In genomic region chr20:35791097-35791496, GRCh38 we compare ENCODE assay signal across 25 cellular contexts.
"Had no signal": no experiment of that assay in that cellular context is flagged by ENCODE, and none has a peak within 500 bp of the region (broad histone marks: within the 10 kb centered on the region; RNA-seq: fewer than 3 reads in every experiment).

No MANE protein-coding gene starts in this region.

- H3K27me3 ChIP-seq: breast epithelium, SJCRH30 had no signal

- H3K27ac ChIP-seq: SJCRH30, VCaP had no signal

- H3K9ac ChIP-seq: SK-N-SH had no signal

- H3K9me3 Mint-ChIP-seq: activated CD8-positive, alpha-beta T cell treated with anti-CD3 and anti-CD28 coated beads for 36 hours; activated naive CD4-positive, alpha-beta T cell treated with anti-CD3 and anti-CD28 coated beads, Interleukin-2, amount 50 U/mL, for 24 hours; activated T-cell treated with anti-CD3 and anti-CD28 coated beads, Interleukin-2, amount 50 U/mL, for 72 hours had no signal

- H3K4me3 Mint-ChIP-seq: activated CD8-positive, alpha-beta T cell treated with anti-CD3 and anti-CD28 coated beads for 36 hours; activated naive CD4-positive, alpha-beta T cell treated with anti-CD3 and anti-CD28 coated beads, Interleukin-2, amount 50 U/mL, for 24 hours had no signal

- ATAC-seq: Panc1 had no signal

- H3K9me2 ChIP-seq: SK-N-SH had no signal

- H3K36me3 ChIP-seq: breast epithelium had no signal

- DNase-seq: activated CD4-positive, alpha-beta T cell treated with anti-CD3 and anti-CD28 coated beads, Interleukin-2, amount 50 U/mL, for 1 hour; activated CD4-positive, CD25-positive, alpha-beta regulatory T cell; activated CD8-positive, alpha-beta memory T cell treated with anti-CD3 and anti-CD28 coated beads, Interleukin-2, amount 50 U/mL, for 4 hours; activated T-cell treated with anti-CD3 and anti-CD28 coated beads, Interleukin-2, amount 50 U/mL, for 72 hours; caudate nucleus; KG1; NCI-H1092 treated with DMSO at 0.1 percent for 48 hours; NCI-H1417 treated with DMSO at 0.1 percent for 48 hours; NCI-H1694; NCI-H2029; NCI-H2107; NCI-H345; NCI-H510A treated with DMSO at 0.1 percent for 48 hours; NCI-H69; NK-92 treated with Interleukin-12 subunit alpha and Interleukin-12 subunit beta, amount 100 ng/mL, for 24 hours; Right ventricle myocardium superior; RPMI8226; SJCRH30; SK-N-SH; T-helper 1 cell had no signal

- H3K4me1 ChIP-seq: SJCRH30 had no signal

- H3K9me3 ChIP-seq: breast epithelium, SJCRH30, SK-N-SH had no signal

- H3K4me3 ChIP-seq: breast epithelium, SJCRH30 had no signal
